ENCODE assay signal across 1 cellular context in genomic region chr4:184287697-184288255, GRCh38.
TF ChIP-seq lines count a peak whose summit lies in the region.

No MANE protein-coding gene starts in this region.

TF ChIP-seq in HepG2, 621 proteins besides CTCF, POLR2A, EP300 and RAD21 (continued from another document and continues in another):
- TF ChIP-seq ZNF710 (CRISPR knock-in tag; IDR thresholded peaks at IDR 0.05; ENCODE audit: borderline replicate concordance) (0 out of 2 replicates have a peak, but pooled peaks have one; percentile 26), PCBP1 (IDR thresholded peaks at IDR 0.05; ENCODE audit: borderline replicate concordance, low read depth, low read length) (no peak), ONECUT2 (CRISPR knock-in tag; IDR thresholded peaks at IDR 0.05) (no peak), PHF21A (CRISPR knock-in tag; IDR thresholded peaks at IDR 0.05) (0 out of 2 replicates have a peak, but pooled peaks have one; percentile 52), ELK4 (CRISPR knock-in tag; IDR thresholded peaks at IDR 0.05; ENCODE audit: borderline replicate concordance) (no peak), KLF6 (CRISPR knock-in tag; IDR thresholded peaks at IDR 0.05) (no peak), SCMH1 (CRISPR knock-in tag; IDR thresholded peaks at IDR 0.05; ENCODE audit: borderline replicate concordance) (no peak), LCORL (IDR thresholded peaks at IDR 0.05) (no peak), LCORL (CRISPR knock-in tag; IDR thresholded peaks at IDR 0.05) (peak; percentile 50; the same call in 1 of the 2 replicates), HDAC6 (IDR thresholded peaks at IDR 0.05; ENCODE audit: low read depth, low read length) (no peak), ZBTB7B (CRISPR knock-in tag; IDR thresholded peaks at IDR 0.05) (peak; percentile 63), HOXA9 (CRISPR knock-in tag; IDR thresholded peaks at IDR 0.05; ENCODE audit: borderline replicate concordance) (no peak), SOX5 (CRISPR knock-in tag; IDR thresholded peaks at IDR 0.05; ENCODE audit: borderline replicate concordance) (no peak), RFX3 (CRISPR knock-in tag; IDR thresholded peaks at IDR 0.05) (no peak), ELF4 (CRISPR knock-in tag; IDR thresholded peaks at IDR 0.05; ENCODE audit: borderline replicate concordance) (no peak), ZSCAN5A (CRISPR knock-in tag; IDR thresholded peaks at IDR 0.05; ENCODE audit: borderline replicate concordance) (no peak), ASH2L (IDR thresholded peaks at IDR 0.05; ENCODE audit: insufficient read length, low read depth, low read length) (no peak), FOXC1 (CRISPR knock-in tag; IDR thresholded peaks at IDR 0.05; ENCODE audit: borderline replicate concordance) (peak; percentile 55; the same call in 1 of the 2 replicates), RCOR2 (CRISPR knock-in tag; IDR thresholded peaks at IDR 0.05) (no peak), ZNF790 (CRISPR knock-in tag; IDR thresholded peaks at IDR 0.05; ENCODE audit: borderline replicate concordance) (no peak), GTF3A (CRISPR knock-in tag; conservative IDR thresholded peaks at IDR 0.05) (no peak), ZNF296 (CRISPR knock-in tag; conservative IDR thresholded peaks at IDR 0.05) (0 out of 2 replicates have a peak, but pooled peaks have one; percentile 35), ZC3H13 (CRISPR knock-in tag; IDR thresholded peaks at IDR 0.05) (no peak), NR0B2 (CRISPR knock-in tag; IDR thresholded peaks at IDR 0.05) (no peak), MXD4 (CRISPR knock-in tag; IDR thresholded peaks at IDR 0.05) (no peak), HES4 (CRISPR knock-in tag; IDR thresholded peaks at IDR 0.05; ENCODE audit: borderline replicate concordance) (no peak), ZNF646 (CRISPR knock-in tag; IDR thresholded peaks at IDR 0.05) (no peak), TCF12 (IDR thresholded peaks at IDR 0.05) (no peak), TCF12 (CRISPR knock-in tag; IDR thresholded peaks at IDR 0.05) (no peak), AGO1 (IDR thresholded peaks at IDR 0.05; ENCODE audit: low read depth, low read length, poor library complexity, severe bottlenecking) (no peak), KLF9 (CRISPR knock-in tag; IDR thresholded peaks at IDR 0.05; ENCODE audit: low read depth) (no peak), LRRFIP1 (CRISPR knock-in tag; conservative IDR thresholded peaks at IDR 0.05) (no peak), ZC3H4 (CRISPR knock-in tag; IDR thresholded peaks at IDR 0.05; ENCODE audit: borderline replicate concordance) (no peak), ZBTB20 (CRISPR knock-in tag; IDR thresholded peaks at IDR 0.05; ENCODE audit: borderline replicate concordance, low read depth) (no peak), NFKBIZ (CRISPR knock-in tag; IDR thresholded peaks at IDR 0.05) (no peak), HBP1 (CRISPR knock-in tag; IDR thresholded peaks at IDR 0.05; ENCODE audit: low read depth) (no peak), RARA (CRISPR knock-in tag; IDR thresholded peaks at IDR 0.05) (0 out of 2 replicates have a peak, but pooled peaks have one; percentile 29), ZSCAN25 (CRISPR knock-in tag; IDR thresholded peaks at IDR 0.05) (0 out of 2 replicates have a peak, but pooled peaks have one; percentile 19), ZNF598 (CRISPR knock-in tag; IDR thresholded peaks at IDR 0.05; ENCODE audit: borderline replicate concordance) (0 out of 2 replicates have a peak, but pooled peaks have one; percentile 58), POLR2G (IDR thresholded peaks at IDR 0.05; ENCODE audit: low read depth, low read length) (0 out of 2 replicates have a peak, but pooled peaks have one; percentile 38), KLF11 (CRISPR knock-in tag; IDR thresholded peaks at IDR 0.05) (no peak), SP5 (CRISPR knock-in tag; IDR thresholded peaks at IDR 0.05; ENCODE audit: borderline replicate concordance, low read depth) (no peak), HHEX (CRISPR knock-in tag; IDR thresholded peaks at IDR 0.05) (no peak), NFKB2 (CRISPR knock-in tag; IDR thresholded peaks at IDR 0.05; ENCODE audit: borderline replicate concordance) (no peak), HDAC2 (CRISPR knock-in tag; IDR thresholded peaks at IDR 0.05) (peak; percentile 44; the same call in 1 of the 2 replicates), MYPOP (CRISPR knock-in tag; IDR thresholded peaks at IDR 0.05) (0 out of 2 replicates have a peak, but pooled peaks have one; percentile 54), ZNF580 (CRISPR knock-in tag; IDR thresholded peaks at IDR 0.05; ENCODE audit: borderline replicate concordance, low read depth) (no peak), ZNF143 (CRISPR knock-in tag; IDR thresholded peaks at IDR 0.05) (no peak), ZNF660 (CRISPR knock-in tag; IDR thresholded peaks at IDR 0.05; ENCODE audit: borderline replicate concordance, low read depth) (no peak), THAP11 (CRISPR knock-in tag; IDR thresholded peaks at IDR 0.05) (peak; percentile 66), ZFP1 (CRISPR knock-in tag; IDR thresholded peaks at IDR 0.05) (0 out of 2 replicates have a peak, but pooled peaks have one; percentile 26), DNMT3B (CRISPR knock-in tag; conservative IDR thresholded peaks at IDR 0.05) (no peak), RORA (CRISPR knock-in tag; IDR thresholded peaks at IDR 0.05) (0 out of 2 replicates have a peak, but pooled peaks have one; percentile 58), CREB1 (IDR thresholded peaks at IDR 0.05) (no peak), CREB1 (CRISPR knock-in tag; IDR thresholded peaks at IDR 0.05) (peak; percentile 11; the same call in 1 of the 2 replicates)
